ENCODE assay signal across 1 cellular context in the genomic region with DNA sequence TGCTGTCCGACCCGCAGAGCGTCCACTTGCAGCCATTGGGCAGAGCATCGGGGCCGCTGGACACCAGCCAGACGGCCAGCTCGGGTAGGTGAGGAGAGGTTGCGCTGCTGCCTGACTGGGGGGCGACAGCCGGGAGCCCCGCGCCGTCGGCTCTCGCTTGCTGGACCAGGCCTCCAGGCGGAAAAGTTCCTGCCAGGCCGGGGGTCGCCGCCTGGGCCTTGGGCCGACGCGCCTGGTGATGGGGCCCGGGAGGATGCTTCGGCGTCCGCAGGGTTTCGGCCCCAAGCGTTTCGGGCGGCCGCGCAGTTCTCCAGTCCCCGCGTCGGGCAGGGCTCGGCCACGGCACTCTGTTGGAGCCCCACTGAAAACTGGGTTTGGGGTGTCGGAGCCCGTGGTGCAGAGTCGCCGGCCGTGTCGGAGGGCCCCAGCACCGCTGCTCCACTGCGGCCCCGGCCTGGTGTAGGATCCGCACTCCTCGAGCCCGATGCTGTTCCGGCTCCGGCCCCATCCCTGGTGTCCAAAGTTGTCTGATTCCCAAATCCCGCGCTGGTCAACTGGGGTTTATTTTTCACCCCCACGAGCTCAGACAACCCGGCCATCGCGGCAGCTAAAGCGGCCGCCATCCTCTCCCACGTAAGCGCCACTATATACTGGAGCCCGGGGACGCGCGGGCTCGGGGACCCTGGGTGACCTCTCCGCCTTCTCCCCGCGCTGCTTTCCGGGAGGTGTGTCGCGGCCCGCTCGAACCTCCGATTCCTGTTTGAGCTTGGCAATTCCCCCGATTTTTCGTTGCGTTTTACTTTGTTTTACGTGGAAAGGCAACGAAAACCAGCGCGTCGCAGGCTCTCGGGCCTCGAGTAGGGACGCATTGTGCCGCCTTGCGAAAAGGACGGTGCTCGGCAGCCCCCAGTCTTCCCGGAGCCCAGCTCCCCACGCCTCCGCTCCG.
TF ChIP-seq lines count a peak whose summit lies in the region.

No MANE protein-coding gene starts in this region.

TF ChIP-seq in K562, 482 proteins besides CTCF, POLR2A, EP300 and RAD21:
- TF ChIP-seq EZH2 (IDR thresholded peaks at IDR 0.05; ENCODE audit: borderline replicate concordance, low read depth, low read length) (0 out of 2 replicates have a peak, but pooled peaks have one; percentile 23), RBM25 (IDR thresholded peaks at IDR 0.05; ENCODE audit: low read depth, low read length, severe bottlenecking) (no peak)
